In the genomic region with DNA sequence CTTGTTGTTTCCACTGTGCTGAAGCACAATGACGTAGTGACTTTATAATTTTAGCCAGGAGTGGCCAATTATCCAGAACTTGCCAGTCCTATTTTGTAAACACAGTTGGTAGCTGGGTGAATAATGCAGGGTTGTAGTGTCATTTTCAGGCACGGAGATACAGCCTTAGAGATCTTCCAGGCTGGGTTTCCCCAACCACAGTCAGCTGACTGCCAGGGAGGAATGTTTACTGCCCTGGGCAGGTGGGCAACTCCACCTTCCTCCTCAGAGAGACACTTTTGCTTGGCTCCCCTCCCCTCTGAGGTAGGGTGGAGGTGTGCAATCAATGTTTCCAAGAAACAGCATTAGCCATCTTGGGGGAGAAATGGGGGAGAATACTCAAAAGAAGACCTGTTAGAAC, we compare ENCODE assay signal across 18 cellular contexts.
A peak's percentile ranks its signal among the peaks of the same experiment; 100 is the strongest.
DNase-seq lines count a peak whose midpoint lies in the region; ATAC-seq lines count a peak whose summit lies in the region.
"Had no signal": no experiment of that assay in that cellular context is flagged by ENCODE, and none has a peak within 500 bp of the region (broad histone marks: within the 10 kb centered on the region; RNA-seq: fewer than 3 reads in every experiment).

No MANE protein-coding gene starts in this region.

- ATAC-seq in GM18498 (IDR thresholded peaks at IDR 0.05; ENCODE audit: unreplicated experiment): peak; percentile 29
- ATAC-seq: activated CD8-positive, alpha-beta memory T cell treated with anti-CD3 and anti-CD28 coated beads, Interleukin-2, amount 10 ng/mL, durations not matched to agents 7 days and 5 days; activated T-helper 17 cell treated with anti-CD3 and anti-CD28 coated beads, Interleukin-2, amount 50 U/mL, for 72 hours; foreskin keratinocyte; lower lobe of right lung; naive thymus-derived CD8-positive, alpha-beta T cell; right lobe of liver had no signal

- DNase-seq in CD1c-positive myeloid dendritic cell (ENCODE audit: extremely low spot score) (peak; percentile 55), NCI-H748 (lab: John Stamatoyannopoulos, UW; ENCODE audit: unreplicated experiment) (peak; percentile 96), fibroblast of peridontal ligament (ENCODE audit: extremely low read depth) (peak; percentile 28), T1000 (lab: John Stamatoyannopoulos, UW) (no peak), HCEC 1CT (no peak), SIG-M5 (lab: John Stamatoyannopoulos, UW) (no peak), pons (ENCODE audit: low spot score) (no peak)
- DNase-seq: activated CD8-positive, alpha-beta memory T cell treated with anti-CD3 and anti-CD28 coated beads, Interleukin-2, amount 10 ng/mL, durations not matched to agents 7 days and 5 days; cortex of kidney; DND-41; lower lobe of right lung; right lobe of liver; stimulated activated naive CD4-positive, alpha-beta T cell; tibial artery had no signal

Comparison
In these comparisons a context has a peak if more than half of its experiments do, and no peak if none do; other contexts are left out.
1. DNase-seq: peak in CD1c-positive myeloid dendritic cell (single experiment), NCI-H748 (single experiment) and fibroblast of peridontal ligament (single experiment); none in T1000 (single experiment), HCEC 1CT (single experiment), SIG-M5 (single experiment) and pons (single experiment).